ENCODE assay signal across 13 cellular contexts in genomic region chr11:120236169-120237107, GRCh38. TPM values are rescaled to one million over a fixed set of nuclear protein-coding genes. Genes with fewer than 3 reads are reported as not detected.
DNase-seq lines count a peak whose midpoint lies in the region; ATAC-seq, FAIRE-seq and TF ChIP-seq lines count a peak whose summit lies in the region.
"Had no signal": no experiment of that assay in that cellular context is flagged by ENCODE, and none has a peak within 500 bp of the region (broad histone marks: within the 10 kb centered on the region; RNA-seq: fewer than 3 reads in every experiment).

No MANE protein-coding gene starts in this region.

- POLR2A ChIA-PET in Panc1 (lab: Charles Lee) = interaction anchor here (0.6 to 1.3 kb wide), 4 partner anchors 9 to 89 kb away, joined by 3 to 16 read pairs (median 4); partner anchors contain the start of gene TLCD5

- no peaks in the 10 kb centered on the region for H3K36me3 ChIP-seq in BLaER1 treated with 17β-estradiol and CSF1 and Interleukin-3, amounts not matched to agents 10 nM and 100 nM
- H3K36me3 ChIP-seq in Panc1 (ENCODE audit: control insufficient read depth, insufficient read depth, low read length) (no peaks in the 10 kb centered on the region), left ventricle myocardium inferior (no peaks in the 10 kb centered on the region)
- H3K36me3 ChIP-seq: neural progenitor cell had no signal

- H3K4me3 ChIP-seq in BLaER1 treated with 17β-estradiol and CSF1 and Interleukin-3, amounts not matched to agents 10 nM and 100 nM = no peak overlapping the region
- H3K4me3 ChIP-seq in Panc1 (ENCODE audit: low read depth in 2 of 2, low read length in 2 of 2) = no peak overlapping the region
- no peak overlapping the region for H3K4me3 ChIP-seq in left ventricle myocardium inferior
- H3K4me3 ChIP-seq: neural progenitor cell had no signal

- CTCF ChIA-PET in Panc1 (lab: Charles Lee) = interaction anchor here (1.1 to 5.1 kb wide), 3 partner anchors 11 to 67 kb away, joined by 3 to 52 read pairs (median 38); no protein-coding TSS in a partner anchor

- BruUV-seq in Panc1 (replicated peaks; lab: Mats Ljungman, UMichigan) = no TSS peak

- no peak for FAIRE-seq in H54 (lab: Jason Lieb, UNC)
- FAIRE-seq: endometrium had no signal

- no peaks in the 10 kb centered on the region for H3K9me3 ChIP-seq in BLaER1 treated with 17β-estradiol and CSF1 and Interleukin-3, amounts not matched to agents 10 nM and 100 nM (replicated peaks in 1 of 11)
- H3K9me3 ChIP-seq in Panc1 (ENCODE audit: control insufficient read depth, insufficient read depth, low read depth, low read length) (no peaks in the 10 kb centered on the region), left ventricle myocardium inferior (replicated peaks) (no peaks in the 10 kb centered on the region)

- peaks cover 0 to 50% (median 0%) of the 10 kb centered on the region in 11 experiments; a peak in 6 of 22 replicates for H4K20me1 ChIP-seq in BLaER1 treated with 17β-estradiol and CSF1 and Interleukin-3, amounts not matched to agents 10 nM and 100 nM

- DNase-seq in H54 (ENCODE audit: insufficient read length, low spot score) (peak; percentile 53), Panc1 (ENCODE audit: low read depth, low spot score) (no peak), epithelial cell of prostate (ENCODE audit: low read depth, low spot score) (peak; percentile 83), hippocampal formation (lab: John Stamatoyannopoulos, UW) (no peak), NCI-H446 (lab: John Stamatoyannopoulos, UW) (no peak), left ventricle myocardium inferior (no peak), COLO668 (lab: John Stamatoyannopoulos, UW; ENCODE audit: unreplicated experiment) (no peak)
- DNase-seq: AML-193, aorta had no signal

- H3K27me3 ChIP-seq in BLaER1 treated with 17β-estradiol and CSF1 and Interleukin-3, amounts not matched to agents 10 nM and 100 nM = peaks cover 23 to 45% (median 33%) of the 10 kb centered on the region in 11 experiments
- H3K27me3 ChIP-seq in Panc1 (ENCODE audit: control insufficient read depth, insufficient read depth, low read length) (peaks cover 22% of the 10 kb centered on the region), left ventricle myocardium inferior (ENCODE audit: low read depth) (peaks cover 69% of the 10 kb centered on the region)

- TF ChIP-seq CTCF in Panc1 (IDR thresholded peaks at IDR 0.05) (no peak), left ventricle myocardium inferior (IDR thresholded peaks at IDR 0.05; ENCODE audit: borderline replicate concordance) (no peak)

- in situ Hi-C loops in Panc1 (cut with HindIII; ENCODE audit: low pct_unique_long_range_greater_than_20kb, low sequenced_read_pairs) = no loop called here

- H3K4me1 ChIP-seq in BLaER1 treated with 17β-estradiol and CSF1 and Interleukin-3, amounts not matched to agents 10 nM and 100 nM = peaks cover 5 to 36% (median 30%) of the 10 kb centered on the region in 10 experiments; a peak in 18 of 20 replicates
- H3K4me1 ChIP-seq in Panc1 (ENCODE audit: control insufficient read depth, insufficient read depth, low read length) (peaks cover 4% of the 10 kb centered on the region; the same call in 1 of the 2 replicates), left ventricle myocardium inferior (peaks cover 14% of the 10 kb centered on the region)

- H3K27ac ChIP-seq in BLaER1 treated with 17β-estradiol and CSF1 and Interleukin-3, amounts not matched to agents 10 nM and 100 nM = no peak overlapping the region
- H3K27ac ChIP-seq in Panc1 (ENCODE audit: low read length) = no peak overlapping the region; the same call in 1 of the 2 replicates
- H3K27ac ChIP-seq in epithelial cell of prostate = peak overlapping the region; percentile 36
- H3K27ac ChIP-seq in left ventricle myocardium inferior (replicated peaks) = no peak overlapping the region
- H3K27ac ChIP-seq: neural progenitor cell had no signal

- H3K9ac ChIP-seq in BLaER1 treated with 17β-estradiol and CSF1 and Interleukin-3, amounts not matched to agents 10 nM and 100 nM = peak overlapping the region in 4 of 11 experiments; percentile 11 to 42 (median 21); a peak in 5 of 22 replicates
- H3K9ac ChIP-seq: neural progenitor cell had no signal

- intact Hi-C loops in Panc1 (cut with micrococcal nuclease; ENCODE audit: unreplicated experiment) (no loop called here), left ventricle myocardium inferior (cut with micrococcal nuclease) (no loop called here)

- peak overlapping the region; percentile 5 to 86 (median 66); a peak in 20 of 22 replicates for H3K4me2 ChIP-seq in BLaER1 treated with 17β-estradiol and CSF1 and Interleukin-3, amounts not matched to agents 10 nM and 100 nM
- H3K4me2 ChIP-seq: neural progenitor cell had no signal

- TF ChIP-seq POLR2A in H54 (IDR thresholded peaks at IDR 0.05; ENCODE audit: low read depth, low read length) = peak; percentile 56

- ATAC-seq in Panc1 = peak; percentile 64

RNA-seq across cellular contexts. Expression of gene POU2F3, which starts 3.5 kb away (rescaled TPM):
- total RNA-seq in Panc1 (2021; ENCODE audit: unreplicated experiment) (not detected), left ventricle myocardium inferior (not detected)
- not detected for polyA plus RNA-seq in Panc1 (2012; ENCODE audit: insufficient read length)
- total RNA-seq: aorta had no signal
- polyA plus RNA-seq: IgD-negative memory B cell had no signal

RNA-seq across cellular contexts. Expression of gene OAF, which starts 25.6 kb away (rescaled TPM):
- 13.7 TPM for total RNA-seq in Panc1 (2021; ENCODE audit: unreplicated experiment)
- 11.3 TPM for polyA plus RNA-seq in Panc1 (2012; ENCODE audit: insufficient read length)
- 23.7 TPM for total RNA-seq in left ventricle myocardium inferior

Comparison
In these comparisons a context has a peak if more than half of its experiments do, and no peak if none do; other contexts are left out.
1. DNase-seq: peak in H54 (single experiment) and epithelial cell of prostate (single experiment); none in Panc1 (single experiment), hippocampal formation (0 of 2), NCI-H446 (0 of 2), left ventricle myocardium inferior (single experiment) and COLO668 (single experiment).